1 cellular context compared by ENCODE assay signal in the genomic region with DNA sequence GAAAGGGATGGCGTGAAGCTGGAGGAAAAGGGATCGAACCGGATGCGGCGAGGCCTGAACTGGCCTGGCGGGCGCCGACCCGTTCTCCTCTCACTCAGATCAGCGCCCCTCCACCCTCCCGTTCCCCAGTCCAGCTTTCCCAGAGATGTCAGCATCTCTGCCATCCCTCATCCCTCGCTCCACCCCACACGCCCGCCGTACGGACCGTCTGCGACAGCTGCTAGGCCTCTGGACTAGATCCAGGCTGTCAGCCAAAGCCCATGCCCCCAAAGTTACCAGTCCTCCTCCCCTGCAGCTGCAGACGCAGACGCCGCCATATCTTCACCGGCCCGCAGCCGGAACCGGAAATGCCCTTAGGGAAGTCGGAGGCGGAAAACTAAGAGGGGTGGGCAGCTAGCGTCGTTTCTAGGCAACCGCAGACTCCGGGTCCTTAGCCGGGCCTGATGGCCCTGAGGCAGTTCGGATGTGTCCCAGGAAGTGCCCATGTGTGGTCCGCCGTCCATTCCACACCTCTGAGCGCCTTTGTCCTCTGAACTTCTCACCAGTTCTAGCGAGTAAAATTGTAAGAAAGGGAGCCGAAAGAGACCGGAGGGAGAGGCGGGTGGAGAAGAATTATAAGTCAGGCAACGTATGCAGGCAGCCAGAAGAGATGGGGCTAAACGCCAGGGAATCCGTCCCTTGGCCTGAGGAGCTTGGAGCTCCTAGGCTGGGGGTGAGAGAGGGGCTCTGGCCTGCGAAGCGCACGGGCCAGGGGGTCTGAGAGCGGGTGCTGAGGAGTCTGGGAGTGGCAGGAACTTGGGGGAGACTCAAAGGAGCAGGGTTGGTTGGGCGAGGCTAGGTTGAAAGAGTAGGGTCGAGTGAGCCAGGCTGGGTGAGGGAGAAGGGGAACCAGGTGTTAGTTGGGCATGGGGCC.
TF ChIP-seq lines count a peak whose summit lies in the region.

A gene with protein sequence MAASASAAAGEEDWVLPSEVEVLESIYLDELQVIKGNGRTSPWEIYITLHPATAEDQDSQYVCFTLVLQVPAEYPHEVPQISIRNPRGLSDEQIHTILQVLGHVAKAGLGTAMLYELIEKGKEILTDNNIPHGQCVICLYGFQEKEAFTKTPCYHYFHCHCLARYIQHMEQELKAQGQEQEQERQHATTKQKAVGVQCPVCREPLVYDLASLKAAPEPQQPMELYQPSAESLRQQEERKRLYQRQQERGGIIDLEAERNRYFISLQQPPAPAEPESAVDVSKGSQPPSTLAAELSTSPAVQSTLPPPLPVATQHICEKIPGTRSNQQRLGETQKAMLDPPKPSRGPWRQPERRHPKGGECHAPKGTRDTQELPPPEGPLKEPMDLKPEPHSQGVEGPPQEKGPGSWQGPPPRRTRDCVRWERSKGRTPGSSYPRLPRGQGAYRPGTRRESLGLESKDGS (minus strand): TSS at position 349 of the 913 bp plus-strand sequence. CDS start 32 bp downstream, at position 317.
A gene with protein sequence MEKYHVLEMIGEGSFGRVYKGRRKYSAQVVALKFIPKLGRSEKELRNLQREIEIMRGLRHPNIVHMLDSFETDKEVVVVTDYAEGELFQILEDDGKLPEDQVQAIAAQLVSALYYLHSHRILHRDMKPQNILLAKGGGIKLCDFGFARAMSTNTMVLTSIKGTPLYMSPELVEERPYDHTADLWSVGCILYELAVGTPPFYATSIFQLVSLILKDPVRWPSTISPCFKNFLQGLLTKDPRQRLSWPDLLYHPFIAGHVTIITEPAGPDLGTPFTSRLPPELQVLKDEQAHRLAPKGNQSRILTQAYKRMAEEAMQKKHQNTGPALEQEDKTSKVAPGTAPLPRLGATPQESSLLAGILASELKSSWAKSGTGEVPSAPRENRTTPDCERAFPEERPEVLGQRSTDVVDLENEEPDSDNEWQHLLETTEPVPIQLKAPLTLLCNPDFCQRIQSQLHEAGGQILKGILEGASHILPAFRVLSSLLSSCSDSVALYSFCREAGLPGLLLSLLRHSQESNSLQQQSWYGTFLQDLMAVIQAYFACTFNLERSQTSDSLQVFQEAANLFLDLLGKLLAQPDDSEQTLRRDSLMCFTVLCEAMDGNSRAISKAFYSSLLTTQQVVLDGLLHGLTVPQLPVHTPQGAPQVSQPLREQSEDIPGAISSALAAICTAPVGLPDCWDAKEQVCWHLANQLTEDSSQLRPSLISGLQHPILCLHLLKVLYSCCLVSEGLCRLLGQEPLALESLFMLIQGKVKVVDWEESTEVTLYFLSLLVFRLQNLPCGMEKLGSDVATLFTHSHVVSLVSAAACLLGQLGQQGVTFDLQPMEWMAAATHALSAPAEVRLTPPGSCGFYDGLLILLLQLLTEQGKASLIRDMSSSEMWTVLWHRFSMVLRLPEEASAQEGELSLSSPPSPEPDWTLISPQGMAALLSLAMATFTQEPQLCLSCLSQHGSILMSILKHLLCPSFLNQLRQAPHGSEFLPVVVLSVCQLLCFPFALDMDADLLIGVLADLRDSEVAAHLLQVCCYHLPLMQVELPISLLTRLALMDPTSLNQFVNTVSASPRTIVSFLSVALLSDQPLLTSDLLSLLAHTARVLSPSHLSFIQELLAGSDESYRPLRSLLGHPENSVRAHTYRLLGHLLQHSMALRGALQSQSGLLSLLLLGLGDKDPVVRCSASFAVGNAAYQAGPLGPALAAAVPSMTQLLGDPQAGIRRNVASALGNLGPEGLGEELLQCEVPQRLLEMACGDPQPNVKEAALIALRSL (N-terminal part only) (plus strand): TSS at position 433 of the 913 bp plus-strand sequence. CDS start 744 bp downstream, outside the sequence.

TF ChIP-seq in HepG2, 621 proteins besides CTCF, POLR2A, EP300 and RAD21 (continued from another document and continues in another):
- TF ChIP-seq, protein P1, sequence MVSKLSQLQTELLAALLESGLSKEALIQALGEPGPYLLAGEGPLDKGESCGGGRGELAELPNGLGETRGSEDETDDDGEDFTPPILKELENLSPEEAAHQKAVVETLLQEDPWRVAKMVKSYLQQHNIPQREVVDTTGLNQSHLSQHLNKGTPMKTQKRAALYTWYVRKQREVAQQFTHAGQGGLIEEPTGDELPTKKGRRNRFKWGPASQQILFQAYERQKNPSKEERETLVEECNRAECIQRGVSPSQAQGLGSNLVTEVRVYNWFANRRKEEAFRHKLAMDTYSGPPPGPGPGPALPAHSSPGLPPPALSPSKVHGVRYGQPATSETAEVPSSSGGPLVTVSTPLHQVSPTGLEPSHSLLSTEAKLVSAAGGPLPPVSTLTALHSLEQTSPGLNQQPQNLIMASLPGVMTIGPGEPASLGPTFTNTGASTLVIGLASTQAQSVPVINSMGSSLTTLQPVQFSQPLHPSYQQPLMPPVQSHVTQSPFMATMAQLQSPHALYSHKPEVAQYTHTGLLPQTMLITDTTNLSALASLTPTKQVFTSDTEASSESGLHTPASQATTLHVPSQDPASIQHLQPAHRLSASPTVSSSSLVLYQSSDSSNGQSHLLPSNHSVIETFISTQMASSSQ (IDR thresholded peaks at IDR 0.05; ENCODE audit: low read depth) = no peak
- TF ChIP-seq, protein P1 (CRISPR knock-in tag; IDR thresholded peaks at IDR 0.05; ENCODE audit: borderline replicate concordance) = peak; percentile 61; the same call in 1 of the 2 replicates
- TF ChIP-seq KDM2A (CRISPR knock-in tag; IDR thresholded peaks at IDR 0.05; ENCODE audit: borderline replicate concordance, low read depth) (peak; percentile 87), RFXAP (CRISPR knock-in tag; IDR thresholded peaks at IDR 0.05; ENCODE audit: borderline replicate concordance) (peak; percentile 39; the same call in 1 of the 2 replicates), FOXK1 (CRISPR knock-in tag; IDR thresholded peaks at IDR 0.05; ENCODE audit: borderline replicate concordance, low read depth) (peak; percentile 20; the same call in 1 of the 2 replicates), ARNT (IDR thresholded peaks at IDR 0.05) (no peak), ZNF792 (CRISPR knock-in tag; IDR thresholded peaks at IDR 0.05) (no peak), ADNP (CRISPR knock-in tag; IDR thresholded peaks at IDR 0.05) (no peak), ZNF883 (CRISPR knock-in tag; IDR thresholded peaks at IDR 0.05; ENCODE audit: not compliant biosample characterization) (peak; percentile 25), ZNF615 (CRISPR knock-in tag; IDR thresholded peaks at IDR 0.05; ENCODE audit: borderline replicate concordance) (peak; percentile 83), DNMT1 (CRISPR knock-in tag; IDR thresholded peaks at IDR 0.05) (peak; percentile 73; the same call in 1 of the 2 replicates), ZNF790 (CRISPR knock-in tag; IDR thresholded peaks at IDR 0.05; ENCODE audit: borderline replicate concordance) (no peak; the same call in 1 of the 2 replicates), MTA1 (CRISPR knock-in tag; IDR thresholded peaks at IDR 0.05; ENCODE audit: borderline replicate concordance) (no peak), ZNF570 (CRISPR knock-in tag; IDR thresholded peaks at IDR 0.05; ENCODE audit: borderline replicate concordance) (0 out of 2 replicates have a peak, but pooled peaks have one; percentile 56), MED1 (CRISPR knock-in tag; IDR thresholded peaks at IDR 0.05) (peak; percentile 55; the same call in 1 of the 2 replicates), ATM (IDR thresholded peaks at IDR 0.05; ENCODE audit: borderline replicate concordance) (no peak), ZNF766 (CRISPR knock-in tag; IDR thresholded peaks at IDR 0.05; ENCODE audit: borderline replicate concordance) (peak; percentile 39; the same call in 1 of the 2 replicates), ZNF205 (CRISPR knock-in tag; IDR thresholded peaks at IDR 0.05) (no peak; the same call in 1 of the 2 replicates), ZNF672 (CRISPR knock-in tag; IDR thresholded peaks at IDR 0.05) (no peak), ZNF333 (CRISPR knock-in tag; IDR thresholded peaks at IDR 0.05; ENCODE audit: borderline replicate concordance) (no peak), POLR2AphosphoS2 (IDR thresholded peaks at IDR 0.05; ENCODE audit: low read depth, low read length) (no peak), FOXM1 (CRISPR knock-in tag; IDR thresholded peaks at IDR 0.05) (0 out of 2 replicates have a peak, but pooled peaks have one; percentile 41), SMC3 (IDR thresholded peaks at IDR 0.05; ENCODE audit: low read length) (no peak)
- TF ChIP-seq, protein P2, sequence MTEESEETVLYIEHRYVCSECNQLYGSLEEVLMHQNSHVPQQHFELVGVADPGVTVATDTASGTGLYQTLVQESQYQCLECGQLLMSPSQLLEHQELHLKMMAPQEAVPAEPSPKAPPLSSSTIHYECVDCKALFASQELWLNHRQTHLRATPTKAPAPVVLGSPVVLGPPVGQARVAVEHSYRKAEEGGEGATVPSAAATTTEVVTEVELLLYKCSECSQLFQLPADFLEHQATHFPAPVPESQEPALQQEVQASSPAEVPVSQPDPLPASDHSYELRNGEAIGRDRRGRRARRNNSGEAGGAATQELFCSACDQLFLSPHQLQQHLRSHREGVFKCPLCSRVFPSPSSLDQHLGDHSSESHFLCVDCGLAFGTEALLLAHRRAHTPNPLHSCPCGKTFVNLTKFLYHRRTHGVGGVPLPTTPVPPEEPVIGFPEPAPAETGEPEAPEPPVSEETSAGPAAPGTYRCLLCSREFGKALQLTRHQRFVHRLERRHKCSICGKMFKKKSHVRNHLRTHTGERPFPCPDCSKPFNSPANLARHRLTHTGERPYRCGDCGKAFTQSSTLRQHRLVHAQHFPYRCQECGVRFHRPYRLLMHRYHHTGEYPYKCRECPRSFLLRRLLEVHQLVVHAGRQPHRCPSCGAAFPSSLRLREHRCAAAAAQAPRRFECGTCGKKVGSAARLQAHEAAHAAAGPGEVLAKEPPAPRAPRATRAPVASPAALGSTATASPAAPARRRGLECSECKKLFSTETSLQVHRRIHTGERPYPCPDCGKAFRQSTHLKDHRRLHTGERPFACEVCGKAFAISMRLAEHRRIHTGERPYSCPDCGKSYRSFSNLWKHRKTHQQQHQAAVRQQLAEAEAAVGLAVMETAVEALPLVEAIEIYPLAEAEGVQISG (CRISPR knock-in tag; IDR thresholded peaks at IDR 0.05) = peak; percentile 99
- TF ChIP-seq, protein P3, sequence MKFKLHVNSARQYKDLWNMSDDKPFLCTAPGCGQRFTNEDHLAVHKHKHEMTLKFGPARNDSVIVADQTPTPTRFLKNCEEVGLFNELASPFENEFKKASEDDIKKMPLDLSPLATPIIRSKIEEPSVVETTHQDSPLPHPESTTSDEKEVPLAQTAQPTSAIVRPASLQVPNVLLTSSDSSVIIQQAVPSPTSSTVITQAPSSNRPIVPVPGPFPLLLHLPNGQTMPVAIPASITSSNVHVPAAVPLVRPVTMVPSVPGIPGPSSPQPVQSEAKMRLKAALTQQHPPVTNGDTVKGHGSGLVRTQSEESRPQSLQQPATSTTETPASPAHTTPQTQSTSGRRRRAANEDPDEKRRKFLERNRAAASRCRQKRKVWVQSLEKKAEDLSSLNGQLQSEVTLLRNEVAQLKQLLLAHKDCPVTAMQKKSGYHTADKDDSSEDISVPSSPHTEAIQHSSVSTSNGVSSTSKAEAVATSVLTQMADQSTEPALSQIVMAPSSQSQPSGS (CRISPR knock-in tag; IDR thresholded peaks at IDR 0.05) = peak; percentile 56; the same call in 1 of the 2 replicates
- TF ChIP-seq, protein P4, sequence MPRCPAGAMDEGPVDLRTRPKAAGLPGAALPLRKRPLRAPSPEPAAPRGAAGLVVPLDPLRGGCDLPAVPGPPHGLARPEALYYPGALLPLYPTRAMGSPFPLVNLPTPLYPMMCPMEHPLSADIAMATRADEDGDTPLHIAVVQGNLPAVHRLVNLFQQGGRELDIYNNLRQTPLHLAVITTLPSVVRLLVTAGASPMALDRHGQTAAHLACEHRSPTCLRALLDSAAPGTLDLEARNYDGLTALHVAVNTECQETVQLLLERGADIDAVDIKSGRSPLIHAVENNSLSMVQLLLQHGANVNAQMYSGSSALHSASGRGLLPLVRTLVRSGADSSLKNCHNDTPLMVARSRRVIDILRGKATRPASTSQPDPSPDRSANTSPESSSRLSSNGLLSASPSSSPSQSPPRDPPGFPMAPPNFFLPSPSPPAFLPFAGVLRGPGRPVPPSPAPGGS (CRISPR knock-in tag; IDR thresholded peaks at IDR 0.05) = no peak
- TF ChIP-seq, protein P5, sequence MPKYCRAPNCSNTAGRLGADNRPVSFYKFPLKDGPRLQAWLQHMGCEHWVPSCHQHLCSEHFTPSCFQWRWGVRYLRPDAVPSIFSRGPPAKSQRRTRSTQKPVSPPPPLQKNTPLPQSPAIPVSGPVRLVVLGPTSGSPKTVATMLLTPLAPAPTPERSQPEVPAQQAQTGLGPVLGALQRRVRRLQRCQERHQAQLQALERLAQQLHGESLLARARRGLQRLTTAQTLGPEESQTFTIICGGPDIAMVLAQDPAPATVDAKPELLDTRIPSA (CRISPR knock-in tag; IDR thresholded peaks at IDR 0.05; ENCODE audit: borderline replicate concordance) = no peak
- TF ChIP-seq, protein P6, sequence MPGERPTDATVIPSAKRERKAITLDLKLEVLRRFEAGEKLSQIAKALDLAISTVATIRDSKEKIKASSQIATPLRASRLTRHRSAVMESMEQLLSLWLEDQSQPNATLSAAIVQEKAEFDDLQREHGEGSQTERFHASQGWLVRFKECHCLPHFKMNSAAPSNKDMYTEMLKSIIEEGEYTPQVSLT (CRISPR knock-in tag; IDR thresholded peaks at IDR 0.05; ENCODE audit: borderline replicate concordance, low read depth) = no peak
- TF ChIP-seq, protein P7, sequence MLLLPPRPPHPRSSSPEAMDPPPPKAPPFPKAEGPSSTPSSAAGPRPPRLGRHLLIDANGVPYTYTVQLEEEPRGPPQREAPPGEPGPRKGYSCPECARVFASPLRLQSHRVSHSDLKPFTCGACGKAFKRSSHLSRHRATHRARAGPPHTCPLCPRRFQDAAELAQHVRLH (CRISPR knock-in tag; IDR thresholded peaks at IDR 0.05; ENCODE audit: borderline replicate concordance, low read depth) = no peak
- TF ChIP-seq, protein P8, sequence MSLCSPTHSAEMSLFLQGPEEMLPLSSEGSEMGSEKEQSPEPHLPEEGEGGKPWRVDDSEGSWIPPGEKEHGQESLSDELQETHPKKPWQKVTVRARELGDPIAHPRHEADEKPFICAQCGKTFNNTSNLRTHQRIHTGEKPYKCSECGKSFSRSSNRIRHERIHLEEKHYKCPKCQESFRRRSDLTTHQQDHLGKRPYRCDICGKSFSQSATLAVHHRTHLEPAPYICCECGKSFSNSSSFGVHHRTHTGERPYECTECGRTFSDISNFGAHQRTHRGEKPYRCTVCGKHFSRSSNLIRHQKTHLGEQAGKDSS (CRISPR knock-in tag; IDR thresholded peaks at IDR 0.05; ENCODE audit: borderline replicate concordance, low read depth) = peak; percentile 66; the same call in 1 of the 2 replicates
- TF ChIP-seq, protein P9, sequence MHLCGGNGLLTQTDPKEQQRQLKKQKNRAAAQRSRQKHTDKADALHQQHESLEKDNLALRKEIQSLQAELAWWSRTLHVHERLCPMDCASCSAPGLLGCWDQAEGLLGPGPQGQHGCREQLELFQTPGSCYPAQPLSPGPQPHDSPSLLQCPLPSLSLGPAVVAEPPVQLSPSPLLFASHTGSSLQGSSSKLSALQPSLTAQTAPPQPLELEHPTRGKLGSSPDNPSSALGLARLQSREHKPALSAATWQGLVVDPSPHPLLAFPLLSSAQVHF (CRISPR knock-in tag; IDR thresholded peaks at IDR 0.05) = no peak
